In genomic region chr10:43202224-43202656, GRCh38 we compare ENCODE assay signal across 8 cellular contexts.
DNase-seq lines count a peak whose midpoint lies in the region; ATAC-seq and TF ChIP-seq lines count a peak whose summit lies in the region.

No MANE protein-coding gene starts in this region.

- DNase-seq in astrocyte of the cerebellum (ENCODE audit: low read depth), result no peak
- DNase-seq in islet precursor cell, result peak; percentile 81
- DNase-seq in stimulated activated CD4-positive, alpha-beta T cell treated with anti-CD3 and anti-CD28 coated beads, Interleukin-1b, Interleukin-23, amount 100 ng/mL, for 48 hours, result peak; percentile 62
- DNase-seq in EL, result no peak
- DNase-seq in epidermal melanocyte (ENCODE audit: insufficient read length, low spot score), result no peak

- H3K4me3 ChIP-seq in GM12875 (ENCODE audit: low read depth, low read length) (peak overlapping the region; percentile 34), OCI-LY3 (ENCODE audit: low read length) (peak overlapping the region; percentile 79), astrocyte of the cerebellum (ENCODE audit: low read depth, low read length) (peak overlapping the region; percentile 28)

- peak overlapping the region; percentile 28; the same call in 1 of the 2 replicates for H3K9ac ChIP-seq in OCI-LY3 (ENCODE audit: low read length)

- peak overlapping the region; percentile 88 for H3K4me2 ChIP-seq in OCI-LY3 (ENCODE audit: low read length)

- in situ Hi-C loops in astrocyte of the cerebellum (cut with HindIII; ENCODE audit: low sequenced_read_pairs), result no loop called here

- no peaks in the 10 kb centered on the region for H3K9me3 ChIP-seq in OCI-LY3 (ENCODE audit: insufficient read depth, low read length)

- H3K4me1 ChIP-seq in OCI-LY3 (ENCODE audit: low read length), result no peaks in the 10 kb centered on the region

- H4K20me1 ChIP-seq in OCI-LY3 (ENCODE audit: insufficient read depth, low read length), result no peaks in the 10 kb centered on the region

- no peaks in the 10 kb centered on the region for H3K27me3 ChIP-seq in OCI-LY3 (ENCODE audit: low read depth, low read length)

- TF ChIP-seq CTCF in GM12875 (IDR thresholded peaks at IDR 0.05; ENCODE audit: borderline replicate concordance, insufficient read depth, low read depth, low read length), result peak; percentile 82
- peak; percentile 52 for TF ChIP-seq CTCF in OCI-LY3 (IDR thresholded peaks at IDR 0.05; ENCODE audit: low read depth, low read length)
- TF ChIP-seq CTCF in astrocyte of the cerebellum (IDR thresholded peaks at IDR 0.05; ENCODE audit: low read depth, low read length, missing control alignments), result peak; percentile 57

- no peaks in the 10 kb centered on the region for H3K79me2 ChIP-seq in OCI-LY3 (ENCODE audit: low read length)

- no peaks in the 10 kb centered on the region for H3K36me3 ChIP-seq in OCI-LY3 (replicated peaks; ENCODE audit: low read depth, low read length)

- H3K27ac ChIP-seq in OCI-LY3 (ENCODE audit: low read length), result no peak overlapping the region

- H2AFZ ChIP-seq in OCI-LY3 (ENCODE audit: low read depth, low read length), result no peak overlapping the region

- peak; percentile 52 for ATAC-seq in HG02642 (IDR thresholded peaks at IDR 0.05; ENCODE audit: poor library complexity, unreplicated experiment)

Comparison
In these comparisons a context has a peak if more than half of its experiments do, and no peak if none do; other contexts are left out.
1. H3K4me3 ChIP-seq: peak in every context shown above with its lines; median percentile 79 in OCI-LY3; 34 in GM12875; 28 in astrocyte of the cerebellum.
2. DNase-seq: peak in islet precursor cell (single experiment) and stimulated activated CD4-positive, alpha-beta T cell treated with anti-CD3 and anti-CD28 coated beads, Interleukin-1b, Interleukin-23, amount 100 ng/mL, for 48 hours (single experiment); none in astrocyte of the cerebellum (single experiment), EL (single experiment) and epidermal melanocyte (single experiment).
3. Peak in every context shown above with its lines, with median percentiles within 50 percentile points of each other: CTCF ChIP-seq.